Comparison of ENCODE assay signal across 8 cellular contexts in the genomic region with DNA sequence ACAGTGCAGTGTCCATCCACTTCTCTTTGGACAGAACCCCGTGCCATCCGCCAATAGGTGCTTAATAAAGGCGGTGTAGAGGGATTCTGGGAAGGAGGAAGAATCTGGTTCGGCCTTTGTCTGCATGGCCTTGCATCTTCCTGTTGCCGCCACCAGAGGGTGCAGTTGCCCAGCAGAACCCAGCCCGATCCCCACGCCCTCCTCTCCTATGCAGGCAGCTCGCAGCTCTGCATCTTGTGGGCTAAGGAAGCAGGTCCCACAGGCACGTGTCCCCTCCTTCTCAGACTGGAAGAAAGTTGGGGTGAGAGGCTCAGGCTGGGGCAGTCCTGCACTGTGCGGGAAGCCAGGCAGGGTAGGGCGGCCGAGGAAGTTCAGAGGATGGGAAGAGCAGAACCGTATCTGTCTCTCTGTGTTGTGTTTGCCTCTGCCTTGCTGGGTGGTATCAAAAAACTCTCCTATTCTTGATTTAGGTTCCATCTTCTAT. TPM values are rescaled to one million over a fixed set of nuclear protein-coding genes. Genes with fewer than 3 reads are reported as not detected.
DNase-seq lines count a peak whose midpoint lies in the region; ATAC-seq and TF ChIP-seq lines count a peak whose summit lies in the region.

No MANE protein-coding gene starts in this region.

- H3K36me3 ChIP-seq in OCI-LY1 (ENCODE audit: insufficient read depth, low read length), result no peaks in the 10 kb centered on the region

- no peaks in the 10 kb centered on the region for H3K4me1 ChIP-seq in OCI-LY1 (ENCODE audit: insufficient read depth, low read length, severe bottlenecking)

- intact Hi-C loops in natural killer cell (cut with micrococcal nuclease), result loop anchor here (5.0 kb wide), 1 partner anchor 143 kb away; no protein-coding TSS in a partner anchor

- CTCF ChIA-PET in AG04449 (lab: Yijun Ruan, JAX), result interaction anchor here (0.7 to 13.5 kb wide), 51 partner anchors 9 to 318 kb away, joined by 3 to 421 read pairs (median 6); partner anchors contain the start of gene NAV1

- H3K4me3 Mint-ChIP-seq in natural killer cell, result no peak overlapping the region
- peak overlapping the region in 1 of 2 donors; percentile 19 for H3K4me3 Mint-ChIP-seq in stimulated activated naive B cell treated with anti-CD40 and anti-IgM and Interleukin-4, amounts not matched to agents 10 μg/mL and 1 μg/mL and 100 μg/mL, for 72 hours

- H4K20me1 ChIP-seq in OCI-LY1 (ENCODE audit: insufficient read depth, low read length), result no peaks in the 10 kb centered on the region

- H3K4me3 ChIP-seq in AG04449 (ENCODE audit: low read depth, low read length) (no peak overlapping the region), OCI-LY1 (ENCODE audit: low read depth, low read length, poor library complexity, severe bottlenecking) (no peak overlapping the region)

- H3K36me3 Mint-ChIP-seq in natural killer cell, result no peaks in the 10 kb centered on the region
- H3K36me3 Mint-ChIP-seq in stimulated activated naive B cell treated with anti-CD40 and anti-IgM and Interleukin-4, amounts not matched to agents 10 μg/mL and 1 μg/mL and 100 μg/mL, for 72 hours, result no peaks in the 10 kb centered on the region

- no peak overlapping the region for H3K9ac ChIP-seq in OCI-LY1 (ENCODE audit: low read length)

- H3K4me1 Mint-ChIP-seq in natural killer cell, result peaks cover 4 to 7% of the 10 kb centered on the region in 2 donors
- H3K4me1 Mint-ChIP-seq in stimulated activated naive B cell treated with anti-CD40 and anti-IgM and Interleukin-4, amounts not matched to agents 10 μg/mL and 1 μg/mL and 100 μg/mL, for 72 hours, result peaks cover 0 to 6% of the 10 kb centered on the region in 2 donors

- no peaks in the 10 kb centered on the region for H3K9me3 Mint-ChIP-seq in natural killer cell
- H3K9me3 Mint-ChIP-seq in stimulated activated naive B cell treated with anti-CD40 and anti-IgM and Interleukin-4, amounts not matched to agents 10 μg/mL and 1 μg/mL and 100 μg/mL, for 72 hours, result no peaks in the 10 kb centered on the region

- H3K4me2 ChIP-seq in OCI-LY1 (ENCODE audit: low read length), result no peak overlapping the region

- ATAC-seq in GM18867 (IDR thresholded peaks at IDR 0.05; ENCODE audit: unreplicated experiment) (peak; percentile 83), natural killer cell (peak; percentile 80 to 98 (median 93))
- peak; percentile 94 to 96 for ATAC-seq in stimulated activated naive B cell treated with anti-CD40 and anti-IgM and Interleukin-4, amounts not matched to agents 10 μg/mL and 1 μg/mL and 100 μg/mL, for 72 hours (replicated peaks)

- H3K9me3 ChIP-seq in OCI-LY1 (ENCODE audit: low read length), result no peaks in the 10 kb centered on the region

- POLR2A ChIA-PET in AG04449 (lab: Yijun Ruan, JAX), result interaction anchor here (0.8 to 2.5 kb wide), 3 partner anchors 89 to 162 kb away, joined by 3 to 11 read pairs (median 3); no protein-coding TSS in a partner anchor

- no peaks in the 10 kb centered on the region for H3K9me2 ChIP-seq in OCI-LY1 (ENCODE audit: low read depth, low read length)

- H3K27me3 ChIP-seq in OCI-LY1 (ENCODE audit: insufficient read depth, low read length), result no peaks in the 10 kb centered on the region

- H2AFZ ChIP-seq in OCI-LY1 (ENCODE audit: low read length), result no peak overlapping the region

- no peaks in the 10 kb centered on the region for H3F3A ChIP-seq in OCI-LY1 (ENCODE audit: insufficient read depth, low read length)

- no peak overlapping the region for H3K27ac Mint-ChIP-seq in natural killer cell
- H3K27ac Mint-ChIP-seq in stimulated activated naive B cell treated with anti-CD40 and anti-IgM and Interleukin-4, amounts not matched to agents 10 μg/mL and 1 μg/mL and 100 μg/mL, for 72 hours, result no peak overlapping the region

- no peak for TF ChIP-seq POLR2A in erythroblast (IDR thresholded peaks at IDR 0.05; ENCODE audit: low read length)

- H3K27ac ChIP-seq in OCI-LY1 (ENCODE audit: low read depth, low read length, poor library complexity, severe bottlenecking), result no peak overlapping the region

- peaks cover 0 to 5% of the 10 kb centered on the region in 2 donors for H3K27me3 Mint-ChIP-seq in natural killer cell (ENCODE audit: low read depth in 2 of 2)
- peaks cover 0 to 4% of the 10 kb centered on the region in 2 donors for H3K27me3 Mint-ChIP-seq in stimulated activated naive B cell treated with anti-CD40 and anti-IgM and Interleukin-4, amounts not matched to agents 10 μg/mL and 1 μg/mL and 100 μg/mL, for 72 hours

- no peaks in the 10 kb centered on the region for H3K79me2 ChIP-seq in OCI-LY1 (ENCODE audit: insufficient read depth, low read length)

- TF ChIP-seq CTCF in AG04449 (IDR thresholded peaks at IDR 0.05; ENCODE audit: insufficient read depth, low read length, missing control alignments) (peak; percentile 96), OCI-LY1 (IDR thresholded peaks at IDR 0.05; ENCODE audit: low read length) (peak; percentile 91), natural killer cell (IDR thresholded peaks at IDR 0.05) (peak; percentile 80)

- DNase-seq in AG04449 (ENCODE audit: low read depth, low spot score) (no peak), HT1080 (ENCODE audit: low read depth) (peak; percentile 84), erythroblast (lab: John Stamatoyannopoulos, UW) (peak; percentile 74 to 83), natural killer cell (peak; percentile 49)
- peak; percentile 65 for DNase-seq in activated CD8-positive, alpha-beta memory T cell treated with anti-CD3 and anti-CD28 coated beads, Interleukin-2, amount 50 U/mL, for 4 hours
- peak; percentile 45 for DNase-seq in stimulated activated naive B cell treated with anti-CD40 and anti-IgM and Interleukin-4, amounts not matched to agents 10 μg/mL and 1 μg/mL and 100 μg/mL, for 72 hours

RNA-seq across cellular contexts. Expression of gene NAV1, which starts 20.8 kb away (rescaled TPM):
- 24.2 and 40.6 TPM in 2 replicates for total RNA-seq in HT1080 (2014; rRNA removed; shearing (Covaris generic))
- polyA plus RNA-seq in HT1080 (2015; cell fraction: cytosol; rRNA removed), result 46.8 and 65.2 TPM in 2 replicates
- polyA plus RNA-seq in HT1080 (2015; cell fraction: nucleus; rRNA removed), result 89.6 and 123 TPM in 2 replicates
- total RNA-seq in natural killer cell, result 1 to 10 TPM; 2.5 to 3.9 (median 2.8) TPM

RNA-seq across cellular contexts. Expression of gene CSRP1, which starts 52.8 kb away (rescaled TPM):
- total RNA-seq in HT1080 (2014; rRNA removed; shearing (Covaris generic)), result 516 and 694 TPM in 2 replicates
- 857 and 1,112 TPM in 2 replicates for polyA plus RNA-seq in HT1080 (2015; cell fraction: cytosol; rRNA removed)
- 468 and 520 TPM in 2 replicates for polyA plus RNA-seq in HT1080 (2015; cell fraction: nucleus; rRNA removed)
- 10 to 100 TPM; 36.9 to 48.4 (median 44.1) TPM for total RNA-seq in natural killer cell

Comparison
In these comparisons a context has a peak if more than half of its experiments do, and no peak if none do; other contexts are left out.
1. RNA of gene CSRP1, which starts 52.8 kb away (total RNA-seq): 516 to 694 TPM in HT1080; 36.9 to 48.4 TPM in natural killer cell; every median in the first group is over 10 times any median in the second.
2. Peak in every context shown above with its lines, with median percentiles within 50 percentile points of each other: CTCF ChIP-seq and ATAC-seq.